In genomic region chr14:87575378-87575777, GRCh38 we compare ENCODE assay signal across 34 cellular contexts.
"Had no signal": no experiment of that assay in that cellular context is flagged by ENCODE, and none has a peak within 500 bp of the region (broad histone marks: within the 10 kb centered on the region; RNA-seq: fewer than 3 reads in every experiment).

No MANE protein-coding gene starts in this region.

- DNase-seq: Karpas-422, Kasumi-1, MG63, MM.1S, MV-4-11, NCI-H1048, NCI-H1092, NCI-H1092 treated with DMSO at 0.1 percent for 48 hours, NCI-H1105, NCI-H1105 treated with DMSO at 0.1 percent for 48 hours, NCI-H1417, NCI-H1417 treated with DMSO at 0.1 percent for 48 hours, NCI-H1436, NCI-H1436 treated with DMSO at 0.1 percent for 48 hours, NCI-H146, NCI-H1694, NCI-H1694 treated with DMSO at 0.1 percent for 48 hours, NCI-H187, NCI-H187 treated with DMSO at 0.1 percent for 48 hours, NCI-H1930, NCI-H2029, NCI-H2029 treated with DMSO at 0.1 percent for 48 hours, NCI-H2081, NCI-H2081 treated with DMSO at 0.1 percent for 48 hours, NCI-H2107, NCI-H2171, NCI-H2171 treated with DMSO at 0.1 percent for 48 hours, NCI-H2227 treated with DMSO at 0.1 percent for 48 hours, NCI-H226, NCI-H345, NCI-H446, NCI-H446 treated with DMSO at 0.1 percent for 48 hours, NCI-H510A had no signal

- H3K4me2 ChIP-seq: KMS-11 had no signal

- H3K27me3 ChIP-seq: MG63 had no signal

- H3K36me3 ChIP-seq: MG63 had no signal

- H3K9ac ChIP-seq: KMS-11 had no signal

- H3K4me3 ChIP-seq: MG63 had no signal

- H3K27ac ChIP-seq: KMS-11 had no signal

- H3K9me3 ChIP-seq: MG63 had no signal
